In the genomic region with DNA sequence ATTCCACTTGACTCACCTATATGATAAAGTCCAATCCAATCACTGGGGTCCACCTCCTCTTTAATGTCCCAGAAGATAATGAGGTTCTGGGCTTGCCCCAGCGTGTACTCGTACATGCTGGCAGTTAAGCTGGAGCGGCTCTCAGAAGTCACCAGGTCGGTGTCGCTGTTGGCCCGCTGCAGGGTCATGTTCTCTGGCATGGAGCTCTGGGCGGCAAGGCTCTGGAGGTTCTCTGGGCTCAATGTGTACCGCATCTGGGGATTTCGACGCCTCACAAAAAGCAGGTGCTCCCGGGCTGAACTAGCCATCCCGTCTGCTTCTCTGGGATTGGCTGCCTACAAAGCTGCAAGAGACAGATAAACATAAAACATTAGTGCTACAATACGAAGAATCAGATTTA, we compare ENCODE assay signal across 20 cellular contexts.
"Had no signal": no experiment of that assay in that cellular context is flagged by ENCODE, and none has a peak within 500 bp of the region (broad histone marks: within the 10 kb centered on the region; RNA-seq: fewer than 3 reads in every experiment).

No MANE protein-coding gene starts in this region.

- H3K27me3 ChIP-seq: dorsolateral prefrontal cortex, sigmoid colon, tibial nerve, upper lobe of left lung had no signal

- H3K36me3 ChIP-seq: lower lobe of right lung, prostate gland, sigmoid colon, thoracic aorta, tibial nerve, upper lobe of left lung had no signal

- DNase-seq: dorsolateral prefrontal cortex; effector CD8-positive, alpha-beta T cell; endodermal cell; foreskin melanocyte; head of caudate nucleus; hippocampal formation; left colon; left ventricle myocardium superior; lower lobe of right lung; naive thymus-derived CD8-positive, alpha-beta T cell; nephron progenitor cell; nucleus accumbens; right cardiac atrium; sigmoid colon; stimulated activated naive B cell treated with anti-CD40 and anti-IgM and Interleukin-4, amounts not matched to agents 10 μg/mL and 1 μg/mL and 100 μg/mL, for 72 hours had no signal

- H3K9me3 ChIP-seq: lower lobe of right lung, prostate gland, sigmoid colon, thoracic aorta, tibial nerve, upper lobe of left lung had no signal

- H3K4me1 ChIP-seq: lower lobe of right lung, prostate gland, sigmoid colon, tibial nerve had no signal

- H3K4me3 ChIP-seq: dorsolateral prefrontal cortex, lower lobe of right lung, prostate gland, sigmoid colon, thoracic aorta, tibial nerve, upper lobe of left lung had no signal

- H3K27ac ChIP-seq: epithelial cell of prostate, lower lobe of right lung, prostate gland, sigmoid colon, tibial nerve, upper lobe of left lung had no signal
